ENCODE assay signal across 16 cellular contexts in genomic region chrX:51804741-51805140, GRCh38.
DNase-seq lines count a peak whose midpoint lies in the region; ATAC-seq and TF ChIP-seq lines count a peak whose summit lies in the region.
"Had no signal": no experiment of that assay in that cellular context is flagged by ENCODE, and none has a peak within 500 bp of the region (broad histone marks: within the 10 kb centered on the region; RNA-seq: fewer than 3 reads in every experiment).

No MANE protein-coding gene starts in this region.

- H3K27me3 ChIP-seq in Panc1 (ENCODE audit: control insufficient read depth, insufficient read depth, low read length) = no peaks in the 10 kb centered on the region
- H3K27me3 ChIP-seq in smooth muscle cell (ENCODE audit: low read depth) = no peaks in the 10 kb centered on the region
- no peaks in the 10 kb centered on the region for H3K27me3 ChIP-seq in adrenal gland
- H3K27me3 ChIP-seq: SJSA1 had no signal

- POLR2A ChIA-PET in activated naive CD8-positive, alpha-beta T cell treated with anti-CD3 and anti-CD28 coated beads, Interleukin-2, amount 10 ng/mL, durations not matched to agents 7 days and 5 days (lab: Charles Lee) = no interaction called here
- POLR2A ChIA-PET in Panc1 (lab: Charles Lee) = no interaction called here

- no peak overlapping the region for H3K9ac ChIP-seq in smooth muscle cell (ENCODE audit: low read depth)

- peaks cover 13% of the 10 kb centered on the region for H3K4me1 Mint-ChIP-seq in activated naive CD8-positive, alpha-beta T cell treated with anti-CD3 and anti-CD28 coated beads, Interleukin-2, amount 10 ng/mL, durations not matched to agents 7 days and 5 days
- H3K4me1 Mint-ChIP-seq in activated naive CD8-positive, alpha-beta T cell treated with anti-CD3 and anti-CD28 coated beads for 36 hours = peaks cover 9% of the 10 kb centered on the region
- no peaks in the 10 kb centered on the region for H3K4me1 Mint-ChIP-seq in glutamatergic neuron (ENCODE audit: low read depth, unreplicated experiment)

- peak overlapping the region; percentile 1 for H3K4me3 Mint-ChIP-seq in activated naive CD8-positive, alpha-beta T cell treated with anti-CD3 and anti-CD28 coated beads, Interleukin-2, amount 10 ng/mL, durations not matched to agents 7 days and 5 days
- H3K4me3 Mint-ChIP-seq in activated naive CD8-positive, alpha-beta T cell treated with anti-CD3 and anti-CD28 coated beads for 36 hours = no peak overlapping the region
- peak overlapping the region; percentile 34 for H3K4me3 Mint-ChIP-seq in glutamatergic neuron (ENCODE audit: unreplicated experiment)

- H3K27ac Mint-ChIP-seq in activated naive CD8-positive, alpha-beta T cell treated with anti-CD3 and anti-CD28 coated beads, Interleukin-2, amount 10 ng/mL, durations not matched to agents 7 days and 5 days = no peak overlapping the region
- H3K27ac Mint-ChIP-seq in activated naive CD8-positive, alpha-beta T cell treated with anti-CD3 and anti-CD28 coated beads for 36 hours = no peak overlapping the region
- H3K27ac Mint-ChIP-seq in glutamatergic neuron (ENCODE audit: unreplicated experiment) = no peak overlapping the region
- H3K27ac Mint-ChIP-seq: activated CD4-positive, alpha-beta T cell treated with anti-CD3 and anti-CD28 coated beads, Interleukin-2, amount 10 ng/mL, durations not matched to agents 24 days and 14 days had no signal

- no peak overlapping the region for H3K4me3 ChIP-seq in Panc1 (ENCODE audit: low read depth in 2 of 2, low read length in 2 of 2)
- peak overlapping the region; percentile 61 for H3K4me3 ChIP-seq in smooth muscle cell
- no peak overlapping the region for H3K4me3 ChIP-seq in adrenal gland
- H3K4me3 ChIP-seq: SJSA1 had no signal

- H3F3A ChIP-seq in smooth muscle cell (ENCODE audit: low read depth) = no peaks in the 10 kb centered on the region

- no peak for DNase-seq in activated naive CD8-positive, alpha-beta T cell treated with anti-CD3 and anti-CD28 coated beads, Interleukin-2, amount 10 ng/mL, durations not matched to agents 7 days and 5 days
- DNase-seq in activated naive CD8-positive, alpha-beta T cell treated with anti-CD3 and anti-CD28 coated beads for 36 hours = no peak
- DNase-seq in Panc1 (ENCODE audit: low read depth, low spot score) = no peak
- DNase-seq in glutamatergic neuron = no peak
- DNase-seq in smooth muscle cell (lab: John Stamatoyannopoulos, UW; ENCODE audit: unreplicated experiment) = no peak
- DNase-seq in adrenal gland = no peak
- no peak for DNase-seq in effector CD4-positive, alpha-beta T cell
- DNase-seq: ACHN; activated CD4-positive, alpha-beta T cell treated with anti-CD3 and anti-CD28 coated beads, Interleukin-2, amount 10 ng/mL, durations not matched to agents 24 days and 14 days; central memory CD4-positive, alpha-beta T cell; effector CD8-positive, alpha-beta T cell; NCI-H1694 treated with DMSO at 0.1 percent for 48 hours; NCI-H446 had no signal

- TF ChIP-seq POLR2A in adrenal gland (IDR thresholded peaks at IDR 0.05) = no peak

- H3K79me2 ChIP-seq in smooth muscle cell (ENCODE audit: low read depth) = peaks cover 11% of the 10 kb centered on the region

- intact Hi-C loops in Panc1 (cut with micrococcal nuclease; ENCODE audit: unreplicated experiment) = no loop called here
- intact Hi-C loops in adrenal gland (cut with DNase I) = no loop called here

- H3K27ac ChIP-seq in Panc1 (ENCODE audit: low read length) = no peak overlapping the region
- no peak overlapping the region for H3K27ac ChIP-seq in smooth muscle cell (ENCODE audit: low read depth)
- H3K27ac ChIP-seq in adrenal gland = no peak overlapping the region
- H3K27ac ChIP-seq: SJSA1 had no signal

- peaks cover 7% of the 10 kb centered on the region for H3K36me3 Mint-ChIP-seq in activated naive CD8-positive, alpha-beta T cell treated with anti-CD3 and anti-CD28 coated beads, Interleukin-2, amount 10 ng/mL, durations not matched to agents 7 days and 5 days
- H3K36me3 Mint-ChIP-seq in activated naive CD8-positive, alpha-beta T cell treated with anti-CD3 and anti-CD28 coated beads for 36 hours = peaks cover 9% of the 10 kb centered on the region
- H3K36me3 Mint-ChIP-seq in glutamatergic neuron (ENCODE audit: unreplicated experiment) = no peaks in the 10 kb centered on the region

- 76% methylated on average over 5 of the region's 5 CpGs for WGBS in smooth muscle cell (ENCODE audit: low lambda C conversion rate)
- WGBS in adrenal gland, 4 donors = 69 to 92% (median 82%) methylated on average over 5 of the region's 5 CpGs

- CTCF ChIA-PET in Panc1 (lab: Charles Lee) = no interaction called here

- peaks cover 2% of the 10 kb centered on the region for H3K27me3 Mint-ChIP-seq in activated naive CD8-positive, alpha-beta T cell treated with anti-CD3 and anti-CD28 coated beads, Interleukin-2, amount 10 ng/mL, durations not matched to agents 7 days and 5 days
- H3K27me3 Mint-ChIP-seq in activated naive CD8-positive, alpha-beta T cell treated with anti-CD3 and anti-CD28 coated beads for 36 hours = no peaks in the 10 kb centered on the region
- H3K27me3 Mint-ChIP-seq in glutamatergic neuron (ENCODE audit: unreplicated experiment) = peaks cover 3% of the 10 kb centered on the region
- H3K27me3 Mint-ChIP-seq: activated CD4-positive, alpha-beta T cell treated with anti-CD3 and anti-CD28 coated beads, Interleukin-2, amount 10 ng/mL, durations not matched to agents 24 days and 14 days had no signal

- H3K36me3 ChIP-seq in Panc1 (ENCODE audit: control insufficient read depth, insufficient read depth, low read length) (no peaks in the 10 kb centered on the region), smooth muscle cell (ENCODE audit: low read depth) (no peaks in the 10 kb centered on the region), adrenal gland (replicated peaks in 1 of 2) (no peaks in the 10 kb centered on the region)
- H3K36me3 ChIP-seq: SJSA1 had no signal

- H3K9me3 ChIP-seq in Panc1 (ENCODE audit: control insufficient read depth, insufficient read depth, low read depth, low read length) (no peaks in the 10 kb centered on the region), smooth muscle cell (replicated peaks; ENCODE audit: low read depth) (no peaks in the 10 kb centered on the region), adrenal gland (replicated peaks in 1 of 3) (no peaks in the 10 kb centered on the region)
- H3K9me3 ChIP-seq: SJSA1 had no signal

- H3K4me2 ChIP-seq in smooth muscle cell = no peak overlapping the region

- H3K9me3 Mint-ChIP-seq in activated naive CD8-positive, alpha-beta T cell treated with anti-CD3 and anti-CD28 coated beads, Interleukin-2, amount 10 ng/mL, durations not matched to agents 7 days and 5 days = no peaks in the 10 kb centered on the region
- H3K9me3 Mint-ChIP-seq in activated naive CD8-positive, alpha-beta T cell treated with anti-CD3 and anti-CD28 coated beads for 36 hours = no peaks in the 10 kb centered on the region
- H3K9me3 Mint-ChIP-seq in glutamatergic neuron (ENCODE audit: unreplicated experiment) = peaks cover 3% of the 10 kb centered on the region
- H3K9me3 Mint-ChIP-seq: activated CD4-positive, alpha-beta T cell treated with anti-CD3 and anti-CD28 coated beads, Interleukin-2, amount 10 ng/mL, durations not matched to agents 24 days and 14 days had no signal

- peak; percentile 39; the same call in 1 of the 2 replicates for TF ChIP-seq CTCF in Panc1 (IDR thresholded peaks at IDR 0.05)
- TF ChIP-seq CTCF in glutamatergic neuron (IDR thresholded peaks at IDR 0.05; ENCODE audit: partially characterized antibody, unreplicated experiment) = peak; percentile 49
- TF ChIP-seq CTCF in smooth muscle cell (IDR thresholded peaks at IDR 0.05; ENCODE audit: borderline replicate concordance, insufficient read depth, poor library complexity, severe bottlenecking) = no peak
- no peak for TF ChIP-seq CTCF in adrenal gland (IDR thresholded peaks at IDR 0.05)

- H3K4me1 ChIP-seq in Panc1 (ENCODE audit: control insufficient read depth, insufficient read depth, low read length) (peaks cover 6% of the 10 kb centered on the region), smooth muscle cell (ENCODE audit: low read depth) (peaks cover 2% of the 10 kb centered on the region), adrenal gland (replicated peaks in 1 of 2) (peaks cover 0 to 4% of the 10 kb centered on the region in 2 donors)
- H3K4me1 ChIP-seq: SJSA1 had no signal

- H2AFZ ChIP-seq in smooth muscle cell (ENCODE audit: low read depth) = no peak overlapping the region

- ATAC-seq in activated naive CD8-positive, alpha-beta T cell treated with anti-CD3 and anti-CD28 coated beads, Interleukin-2, amount 10 ng/mL, durations not matched to agents 7 days and 5 days (ENCODE audit: low read depth) = no peak
- ATAC-seq in Panc1 (no peak), GM21360 (IDR thresholded peaks at IDR 0.05; ENCODE audit: unreplicated experiment) (no peak)
- ATAC-seq: activated naive CD4-positive, alpha-beta T cell treated with anti-CD3 and anti-CD28 coated beads, Interleukin-2, amount 50 U/mL, for 72 hours had no signal

- no TSS peak for BruUV-seq in Panc1 (replicated peaks; lab: Mats Ljungman, UMichigan)

- no peaks in the 10 kb centered on the region for H4K20me1 ChIP-seq in smooth muscle cell (ENCODE audit: low read depth)

- in situ Hi-C loops in Panc1 (cut with HindIII; ENCODE audit: low pct_unique_long_range_greater_than_20kb, low sequenced_read_pairs) = no loop called here

Comparison
In these comparisons a context has a peak if more than half of its experiments do, and no peak if none do; other contexts are left out.
1. CTCF ChIP-seq: peak in Panc1 (single experiment) and glutamatergic neuron (single experiment); none in smooth muscle cell (single experiment) and adrenal gland (0 of 6).